1 cellular context compared by ENCODE assay signal in genomic region chr7:100016209-100016901, GRCh38.
TF ChIP-seq lines count a peak whose summit lies in the region.

No MANE protein-coding gene starts in this region.

TF ChIP-seq in GM23338, 12 proteins besides CTCF, POLR2A, EP300 and RAD21 (continued from another document):
- TF ChIP-seq ZNF462 (CRISPR knock-in tag; IDR thresholded peaks at IDR 0.05) (no peak), EZH2 (IDR thresholded peaks at IDR 0.05; ENCODE audit: low read depth, unreplicated experiment) (no peak), ZNF331 (CRISPR knock-in tag; IDR thresholded peaks at IDR 0.05; ENCODE audit: low read depth) (no peak), POLR2AphosphoS5 (IDR thresholded peaks at IDR 0.05; ENCODE audit: low read depth) (no peak), JUNB (IDR thresholded peaks at IDR 0.05; ENCODE audit: unreplicated experiment) (no peak), STAT1 (IDR thresholded peaks at IDR 0.05; ENCODE audit: unreplicated experiment) (no peak), NANOG (IDR thresholded peaks at IDR 0.05; ENCODE audit: borderline replicate concordance) (no peak), EZH2phosphoT487 (IDR thresholded peaks at IDR 0.05; ENCODE audit: unreplicated experiment) (no peak), CREB1 (CRISPR knock-in tag; IDR thresholded peaks at IDR 0.05; ENCODE audit: low read depth) (no peak)
- TF ChIP-seq, protein P1, sequence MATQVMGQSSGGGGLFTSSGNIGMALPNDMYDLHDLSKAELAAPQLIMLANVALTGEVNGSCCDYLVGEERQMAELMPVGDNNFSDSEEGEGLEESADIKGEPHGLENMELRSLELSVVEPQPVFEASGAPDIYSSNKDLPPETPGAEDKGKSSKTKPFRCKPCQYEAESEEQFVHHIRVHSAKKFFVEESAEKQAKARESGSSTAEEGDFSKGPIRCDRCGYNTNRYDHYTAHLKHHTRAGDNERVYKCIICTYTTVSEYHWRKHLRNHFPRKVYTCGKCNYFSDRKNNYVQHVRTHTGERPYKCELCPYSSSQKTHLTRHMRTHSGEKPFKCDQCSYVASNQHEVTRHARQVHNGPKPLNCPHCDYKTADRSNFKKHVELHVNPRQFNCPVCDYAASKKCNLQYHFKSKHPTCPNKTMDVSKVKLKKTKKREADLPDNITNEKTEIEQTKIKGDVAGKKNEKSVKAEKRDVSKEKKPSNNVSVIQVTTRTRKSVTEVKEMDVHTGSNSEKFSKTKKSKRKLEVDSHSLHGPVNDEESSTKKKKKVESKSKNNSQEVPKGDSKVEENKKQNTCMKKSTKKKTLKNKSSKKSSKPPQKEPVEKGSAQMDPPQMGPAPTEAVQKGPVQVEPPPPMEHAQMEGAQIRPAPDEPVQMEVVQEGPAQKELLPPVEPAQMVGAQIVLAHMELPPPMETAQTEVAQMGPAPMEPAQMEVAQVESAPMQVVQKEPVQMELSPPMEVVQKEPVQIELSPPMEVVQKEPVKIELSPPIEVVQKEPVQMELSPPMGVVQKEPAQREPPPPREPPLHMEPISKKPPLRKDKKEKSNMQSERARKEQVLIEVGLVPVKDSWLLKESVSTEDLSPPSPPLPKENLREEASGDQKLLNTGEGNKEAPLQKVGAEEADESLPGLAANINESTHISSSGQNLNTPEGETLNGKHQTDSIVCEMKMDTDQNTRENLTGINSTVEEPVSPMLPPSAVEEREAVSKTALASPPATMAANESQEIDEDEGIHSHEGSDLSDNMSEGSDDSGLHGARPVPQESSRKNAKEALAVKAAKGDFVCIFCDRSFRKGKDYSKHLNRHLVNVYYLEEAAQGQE (IDR thresholded peaks at IDR 0.05; ENCODE audit: unreplicated experiment): no peak
- TF ChIP-seq, protein P2, sequence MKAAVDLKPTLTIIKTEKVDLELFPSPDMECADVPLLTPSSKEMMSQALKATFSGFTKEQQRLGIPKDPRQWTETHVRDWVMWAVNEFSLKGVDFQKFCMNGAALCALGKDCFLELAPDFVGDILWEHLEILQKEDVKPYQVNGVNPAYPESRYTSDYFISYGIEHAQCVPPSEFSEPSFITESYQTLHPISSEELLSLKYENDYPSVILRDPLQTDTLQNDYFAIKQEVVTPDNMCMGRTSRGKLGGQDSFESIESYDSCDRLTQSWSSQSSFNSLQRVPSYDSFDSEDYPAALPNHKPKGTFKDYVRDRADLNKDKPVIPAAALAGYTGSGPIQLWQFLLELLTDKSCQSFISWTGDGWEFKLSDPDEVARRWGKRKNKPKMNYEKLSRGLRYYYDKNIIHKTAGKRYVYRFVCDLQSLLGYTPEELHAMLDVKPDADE (IDR thresholded peaks at IDR 0.05): no peak
TF ChIP-seq in GM23338: peak in this region for 0.
